8 cellular contexts compared by ENCODE assay signal in the genomic region with DNA sequence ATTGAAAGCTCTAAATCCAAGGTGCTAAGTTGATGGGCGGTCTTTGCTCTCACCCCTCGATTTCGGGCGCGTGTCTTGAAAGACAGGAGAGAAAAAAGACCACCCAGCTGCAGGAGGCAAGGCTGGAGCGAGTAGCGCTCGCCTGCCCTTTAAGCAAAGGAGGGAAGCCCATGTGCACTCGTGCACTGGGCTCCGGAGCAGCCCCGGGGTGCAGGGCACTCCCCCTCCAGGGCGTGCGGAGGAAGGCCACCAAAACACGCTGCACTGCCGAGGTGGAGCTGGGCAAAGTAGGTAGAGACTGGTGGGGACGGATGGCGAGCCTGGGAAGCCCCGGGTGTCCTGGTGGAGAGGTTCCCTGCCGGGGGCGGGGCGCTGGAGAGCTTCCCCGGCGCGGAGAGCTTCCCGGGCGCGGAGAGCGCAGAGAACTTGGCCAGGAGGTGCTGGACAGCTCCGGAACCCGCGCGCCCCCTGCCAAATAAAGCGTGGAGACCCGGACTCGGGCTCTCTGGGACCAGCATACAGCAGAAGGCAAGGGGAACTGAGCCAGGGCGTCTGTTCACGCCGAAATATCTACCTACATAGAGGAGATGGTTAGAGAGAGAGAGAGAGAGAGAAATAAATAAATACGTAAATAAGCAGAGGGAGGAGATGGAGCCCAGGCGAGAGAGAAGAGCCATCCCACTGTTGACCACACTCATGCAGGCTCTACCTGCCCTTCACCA. TPM values are rescaled to one million over a fixed set of nuclear protein-coding genes. Genes with fewer than 3 reads are reported as not detected.
A peak's percentile ranks its signal among the peaks of the same experiment; 100 is the strongest.
DNase-seq lines count a peak whose midpoint lies in the region; ATAC-seq and TF ChIP-seq lines count a peak whose summit lies in the region.

No MANE protein-coding gene starts in this region.

- 1% methylated on average over 40 of the region's 40 CpGs for WGBS in hepatocyte (ENCODE audit: low lambda C conversion rate, missing lambda C conversion rate)

- peak overlapping the region; percentile 99 for H3K4me2 ChIP-seq in hepatocyte

- H3K9me3 ChIP-seq in RWPE2 (ENCODE audit: severe bottlenecking) (no peaks in the 10 kb centered on the region), hepatocyte (ENCODE audit: low read depth) (no peaks in the 10 kb centered on the region), gastrocnemius medialis (peaks cover 0 to 7% (median 0%) of the 10 kb centered on the region in 3 donors)

- ATAC-seq in HG02970 (IDR thresholded peaks at IDR 0.05; ENCODE audit: low FRiP score, unreplicated experiment), result peak; percentile 28
- ATAC-seq in RWPE2 (ENCODE audit: low read depth), result peak; percentile 56
- ATAC-seq in gastrocnemius medialis, result no peak
- no peak for ATAC-seq in HG03025 (IDR thresholded peaks at IDR 0.05; ENCODE audit: low FRiP score, unreplicated experiment)
- no peak for ATAC-seq in GM19467 (IDR thresholded peaks at IDR 0.05; ENCODE audit: unreplicated experiment)

- TF ChIP-seq CTCF in RWPE2 (IDR thresholded peaks at IDR 0.05; ENCODE audit: poor library complexity, severe bottlenecking) (no peak), hepatocyte (IDR thresholded peaks at IDR 0.05; ENCODE audit: poor library complexity) (no peak), gastrocnemius medialis (IDR thresholded peaks at IDR 0.05 in 4 of 5, conservative IDR thresholded peaks at IDR 0.05 in 1 of 5) (no peak)

- H3K27ac ChIP-seq in RWPE2 (ENCODE audit: poor library complexity, severe bottlenecking), result no peak overlapping the region
- H3K27ac ChIP-seq in angular gyrus (ENCODE audit: low read depth, low read length), result peak overlapping the region; percentile 22
- H3K27ac ChIP-seq in hepatocyte, result no peak overlapping the region
- no peak overlapping the region for H3K27ac ChIP-seq in gastrocnemius medialis

- no peaks in the 10 kb centered on the region for H4K20me1 ChIP-seq in hepatocyte (ENCODE audit: insufficient read depth, poor library complexity, severe bottlenecking)

- H3K27me3 ChIP-seq in RWPE2 (ENCODE audit: insufficient read depth, poor library complexity, severe bottlenecking) (peaks cover 72% of the 10 kb centered on the region), hepatocyte (peaks cover 42% of the 10 kb centered on the region), gastrocnemius medialis (peaks cover 27 to 55% (median 49%) of the 10 kb centered on the region in 3 donors)

- H3K4me1 ChIP-seq in RWPE2 (ENCODE audit: insufficient read depth, poor library complexity, severe bottlenecking), result peaks cover 3% of the 10 kb centered on the region
- no peaks in the 10 kb centered on the region for H3K4me1 ChIP-seq in hepatocyte (ENCODE audit: insufficient read depth)
- peaks cover 8 to 22% of the 10 kb centered on the region in 2 donors for H3K4me1 ChIP-seq in gastrocnemius medialis

- DNase-seq in EL (peak; percentile 5), RWPE2 (ENCODE audit: low spot score) (no peak), hepatocyte (ENCODE audit: low spot score) (peak; percentile 70), gastrocnemius medialis (no peak)

- in situ Hi-C loops in gastrocnemius medialis (cut with MboI; ENCODE audit: low sequenced_read_pairs in 4 of 4), result no loop called here

- no peaks in the 10 kb centered on the region for H3K9me2 ChIP-seq in hepatocyte (replicated peaks; ENCODE audit: insufficient read depth)

- H3K79me2 ChIP-seq in hepatocyte, result no peaks in the 10 kb centered on the region

- no peak for TF ChIP-seq POLR2A in gastrocnemius medialis (IDR thresholded peaks at IDR 0.05)

- H2AFZ ChIP-seq in hepatocyte, result peak overlapping the region; percentile 81

- H3K4me3 ChIP-seq in RWPE2 (ENCODE audit: severe bottlenecking) (no peak overlapping the region), hepatocyte (peak overlapping the region; percentile 83), gastrocnemius medialis (peak overlapping the region; percentile 52 to 75 (median 62))

- intact Hi-C loops in gastrocnemius medialis (cut with DNase I; ENCODE audit: low total_unique reads), result no loop called here

- H3K36me3 ChIP-seq in RWPE2 (ENCODE audit: low read depth) (no peaks in the 10 kb centered on the region), hepatocyte (replicated peaks; ENCODE audit: insufficient read depth, low read depth) (no peaks in the 10 kb centered on the region), gastrocnemius medialis (no peaks in the 10 kb centered on the region)

RNA-seq across cellular contexts. Expression of gene NELL2, which starts 0.6 kb away (rescaled TPM):
- total RNA-seq in hepatocyte (22.2 and 31.3 TPM in 2 replicates), gastrocnemius medialis (under 1 TPM in 2 of 4 donors, not detected in 2; 0.58 to 0.82 TPM)
- polyA plus RNA-seq in hepatocyte, result 6.5 and 7.4 TPM in 2 replicates

Comparison
In these comparisons a context has a peak if more than half of its experiments do, and no peak if none do; other contexts are left out.
1. DNase-seq: peak in EL (single experiment) and hepatocyte (single experiment); none in RWPE2 (single experiment) and gastrocnemius medialis (0 of 2).
2. ATAC-seq: peak in HG02970 (single experiment) and RWPE2 (single experiment); none in gastrocnemius medialis (0 of 2), HG03025 (single experiment) and GM19467 (single experiment).
3. RNA of gene NELL2, which starts 0.6 kb away (total RNA-seq): 22.2 to 31.3 TPM in hepatocyte; 0.58 to 0.82 TPM in gastrocnemius medialis; every median in the first group is over 10 times any median in the second.